10 cellular contexts compared by ENCODE assay signal in genomic region chr9:133199648-133200321, GRCh38. TPM values are rescaled to one million over a fixed set of nuclear protein-coding genes. Genes with fewer than 3 reads are reported as not detected.
DNase-seq lines count a peak whose midpoint lies in the region; ATAC-seq and TF ChIP-seq lines count a peak whose summit lies in the region.
"Had no signal": no experiment of that assay in that cellular context is flagged by ENCODE, and none has a peak within 500 bp of the region (broad histone marks: within the 10 kb centered on the region; RNA-seq: fewer than 3 reads in every experiment).

No MANE protein-coding gene starts in this region.

- no peaks in the 10 kb centered on the region for H3K9me3 ChIP-seq in naive thymus-derived CD4-positive, alpha-beta T cell (ENCODE audit: control insufficient read depth in 2 of 3, low read length in 3 of 3)

- TF ChIP-seq CTCF in coronary artery (IDR thresholded peaks at IDR 0.05) (no peak), type B pancreatic cell (conservative IDR thresholded peaks at IDR 0.05) (no peak), GM13977 (IDR thresholded peaks at IDR 0.05; ENCODE audit: extremely low read depth, insufficient read depth, missing control alignments) (no peak), GM10266 (IDR thresholded peaks at IDR 0.05; ENCODE audit: control insufficient read depth, insufficient read depth, low read depth, missing control alignments) (no peak)

- DNase-seq in activated CD4-positive, CD25-positive, alpha-beta regulatory T cell treated with anti-CD3 and anti-CD28 coated beads, Interleukin-2, amount 50 U/mL, for 72 hours: no peak
- no peak for DNase-seq in coronary artery (ENCODE audit: low spot score)
- peak in 5 of 9 donors; percentile 33 to 55 (median 40) for DNase-seq in naive thymus-derived CD4-positive, alpha-beta T cell
- no peak for DNase-seq in type B pancreatic cell (ENCODE audit: extremely low spot score, unreplicated experiment)
- DNase-seq in DMS 273 (lab: John Stamatoyannopoulos, UW; ENCODE audit: unreplicated experiment): no peak
- DNase-seq in GM13977 (ENCODE audit: low spot score): no peak
- DNase-seq in GM10266 (ENCODE audit: extremely low spot score): no peak
- DNase-seq: ACHN had no signal

- peak overlapping the region in 9 of 10 donors; percentile 65 to 87 (median 78) for H3K4me3 Mint-ChIP-seq in naive thymus-derived CD4-positive, alpha-beta T cell
- no peak overlapping the region for H3K4me3 Mint-ChIP-seq in type B pancreatic cell

- peak overlapping the region; percentile 53 for H3K4me3 ChIP-seq in coronary artery
- H3K4me3 ChIP-seq in naive thymus-derived CD4-positive, alpha-beta T cell (ENCODE audit: low read length): no peak overlapping the region

- intact Hi-C loops in naive thymus-derived CD4-positive, alpha-beta T cell (cut with micrococcal nuclease): no loop called here

- H3K27me3 ChIP-seq in naive thymus-derived CD4-positive, alpha-beta T cell (ENCODE audit: control insufficient read depth in 2 of 2, insufficient read depth in 2 of 2, low read length in 2 of 2): no peaks in the 10 kb centered on the region

- H3K27ac Mint-ChIP-seq in naive thymus-derived CD4-positive, alpha-beta T cell: peak overlapping the region in 5 of 9 donors; percentile 28 to 73 (median 64)
- peak overlapping the region; percentile 53 for H3K27ac Mint-ChIP-seq in type B pancreatic cell

- no peaks in the 10 kb centered on the region for H3K36me3 ChIP-seq in naive thymus-derived CD4-positive, alpha-beta T cell (ENCODE audit: control insufficient read depth in 2 of 3, insufficient read depth in 3 of 3, low read length in 3 of 3)

- H3K27ac ChIP-seq in coronary artery: peak overlapping the region in 1 of 2 donors; percentile 24
- H3K27ac ChIP-seq in naive thymus-derived CD4-positive, alpha-beta T cell (ENCODE audit: low read depth, low read length): no peak overlapping the region

- peak; percentile 33 to 73 for ATAC-seq in activated CD4-positive, CD25-positive, alpha-beta regulatory T cell treated with anti-CD3 and anti-CD28 coated beads, Interleukin-2, amount 50 U/mL, for 24 hours
- ATAC-seq in naive thymus-derived CD4-positive, alpha-beta T cell: peak; percentile 76

- in situ Hi-C loops in GM13977 (cut with MboI; ENCODE audit: low pct_unique_long_range_greater_than_20kb, low sequenced_read_pairs, unreplicated experiment): no loop called here

- CTCF ChIA-PET in naive thymus-derived CD4-positive, alpha-beta T cell (lab: Charles Lee): no interaction called here

- no peaks in the 10 kb centered on the region for H3K36me3 Mint-ChIP-seq in naive thymus-derived CD4-positive, alpha-beta T cell
- H3K36me3 Mint-ChIP-seq in type B pancreatic cell: no peaks in the 10 kb centered on the region

- POLR2A ChIA-PET in naive thymus-derived CD4-positive, alpha-beta T cell (lab: Charles Lee): no interaction called here

- peaks cover 0 to 4% (median 0%) of the 10 kb centered on the region in 11 donors for H3K9me3 Mint-ChIP-seq in naive thymus-derived CD4-positive, alpha-beta T cell
- H3K9me3 Mint-ChIP-seq in type B pancreatic cell: no peaks in the 10 kb centered on the region

- peaks cover 0 to 14% (median 8%) of the 10 kb centered on the region in 7 donors for H3K4me1 Mint-ChIP-seq in naive thymus-derived CD4-positive, alpha-beta T cell
- no peaks in the 10 kb centered on the region for H3K4me1 Mint-ChIP-seq in type B pancreatic cell (ENCODE audit: unreplicated experiment)

- H3K4me1 ChIP-seq in naive thymus-derived CD4-positive, alpha-beta T cell (ENCODE audit: control insufficient read depth in 2 of 2, insufficient read depth in 2 of 2, low read length in 2 of 2): no peaks in the 10 kb centered on the region

- H3K27me3 Mint-ChIP-seq in naive thymus-derived CD4-positive, alpha-beta T cell: peaks cover 10 to 24% (median 17%) of the 10 kb centered on the region in 5 donors
- peaks cover 12% of the 10 kb centered on the region for H3K27me3 Mint-ChIP-seq in type B pancreatic cell

RNA-seq across cellular contexts. Expression of gene OBP2B, which starts 9.3 kb away (rescaled TPM):
- not detected for total RNA-seq in naive thymus-derived CD4-positive, alpha-beta T cell
- not detected for polyA plus RNA-seq in naive thymus-derived CD4-positive, alpha-beta T cell
- not detected in 2 replicates for total RNA-seq in type B pancreatic cell (ENCODE audit: low replicate concordance)
- total RNA-seq: lung microvascular endothelial cell had no signal

RNA-seq across cellular contexts. Expression of gene GBGT1, which starts 36.1 kb away (rescaled TPM):
- 10 to 100 TPM in 2 of 5 experiments, 1 to 10 TPM in 3; 3.4 to 14.8 (median 5.5) TPM for total RNA-seq in naive thymus-derived CD4-positive, alpha-beta T cell
- under 1 TPM in 1 of 2 donors, not detected in 1; 0.14 TPM for polyA plus RNA-seq in naive thymus-derived CD4-positive, alpha-beta T cell
- 21.0 and 54.9 TPM in 2 replicates for total RNA-seq in type B pancreatic cell (ENCODE audit: low replicate concordance)

Comparison
In these comparisons a context has a peak if more than half of its experiments do, and no peak if none do; other contexts are left out.
1. DNase-seq: peak in naive thymus-derived CD4-positive, alpha-beta T cell (5 of 9); none in activated CD4-positive, CD25-positive, alpha-beta regulatory T cell treated with anti-CD3 and anti-CD28 coated beads, Interleukin-2, amount 50 U/mL, for 72 hours (single experiment), coronary artery (single experiment), type B pancreatic cell (single experiment), DMS 273 (single experiment), GM13977 (single experiment) and GM10266 (single experiment).